In genomic region chr4:111641813-111642579, GRCh38 we compare ENCODE assay signal across 8 cellular contexts.
DNase-seq lines count a peak whose midpoint lies in the region; ATAC-seq, FAIRE-seq and TF ChIP-seq lines count a peak whose summit lies in the region.

No MANE protein-coding gene starts in this region.

- H3K27me3 Mint-ChIP-seq in memory B cell = peaks cover 2% of the 10 kb centered on the region

- FAIRE-seq in endometrium (lab: Jason Lieb, UNC) = peak; percentile 94

- no peak for TF ChIP-seq POLR2A in GM18505 (IDR thresholded peaks at IDR 0.05; ENCODE audit: borderline replicate concordance, extremely low read depth, insufficient read depth, insufficient read length)

- H3K4me1 ChIP-seq in SJSA1 (replicated peaks) (no peaks in the 10 kb centered on the region), aorta (ENCODE audit: control insufficient read depth in 1 of 2, insufficient read depth in 2 of 2, low read length in 2 of 2) (no peaks in the 10 kb centered on the region)

- H3K9me3 Mint-ChIP-seq in memory B cell = no peaks in the 10 kb centered on the region

- no peaks in the 10 kb centered on the region for H3K36me3 Mint-ChIP-seq in memory B cell

- H3K27me3 ChIP-seq in SJSA1 (replicated peaks) (no peaks in the 10 kb centered on the region), aorta (ENCODE audit: control insufficient read depth in 1 of 2, insufficient read depth in 2 of 2, low read length in 1 of 2) (no peaks in the 10 kb centered on the region)

- ATAC-seq in GM18505 (IDR thresholded peaks at IDR 0.05; ENCODE audit: unreplicated experiment) (peak; percentile 94), HG02798 (IDR thresholded peaks at IDR 0.05; ENCODE audit: poor library complexity, unreplicated experiment) (peak; percentile 97), memory B cell (ENCODE audit: low read depth) (peak; percentile 67), aorta (ENCODE audit: low FRiP score) (peak; percentile 91)

- 44 to 45% methylated on average over 9 of the region's 9 CpGs for WGBS in aorta, 2 donors

- H3K4me3 ChIP-seq in SJSA1 (no peak overlapping the region), aorta (ENCODE audit: low read length in 2 of 2) (no peak overlapping the region)

- H3K4me1 Mint-ChIP-seq in memory B cell = no peaks in the 10 kb centered on the region

- H3K27ac ChIP-seq in SJSA1 = no peak overlapping the region
- no peak overlapping the region for H3K27ac ChIP-seq in aorta (ENCODE audit: low read depth in 1 of 2, low read length in 2 of 2)

- no peak overlapping the region for H3K4me3 Mint-ChIP-seq in memory B cell

- H3K36me3 ChIP-seq in SJSA1 (no peaks in the 10 kb centered on the region), aorta (ENCODE audit: control insufficient read depth in 1 of 2, insufficient read depth in 2 of 2, low read length in 1 of 2) (no peaks in the 10 kb centered on the region)

- H3K27ac Mint-ChIP-seq in memory B cell = no peak overlapping the region

- H3K9me3 ChIP-seq in SJSA1 (replicated peaks) (no peaks in the 10 kb centered on the region), aorta (ENCODE audit: control insufficient read depth, low read length) (no peaks in the 10 kb centered on the region)

- peak; percentile 90 for DNase-seq in Ammon's horn (ENCODE audit: low spot score)
- peak; percentile 94 for DNase-seq in NAMALWA (ENCODE audit: low spot score)
- DNase-seq in SJSA1 (ENCODE audit: low read depth in 1 of 2, low spot score in 2 of 2) = peak; percentile 50 to 61
- DNase-seq in memory B cell (ENCODE audit: low spot score in 2 of 2) = peak in 1 of 2 donors; percentile 36
- no peak for DNase-seq in aorta

- intact Hi-C loops in aorta (cut with DNase I) = no loop called here

Comparison
In these comparisons a context has a peak if more than half of its experiments do, and no peak if none do; other contexts are left out.
1. DNase-seq: peak in Ammon's horn (single experiment), NAMALWA (single experiment) and SJSA1 (2 of 2); none in aorta (0 of 2).
2. Peak in every context shown above with its lines, with median percentiles within 50 percentile points of each other: ATAC-seq.